ENCODE assay signal across 8 cellular contexts in the genomic region with DNA sequence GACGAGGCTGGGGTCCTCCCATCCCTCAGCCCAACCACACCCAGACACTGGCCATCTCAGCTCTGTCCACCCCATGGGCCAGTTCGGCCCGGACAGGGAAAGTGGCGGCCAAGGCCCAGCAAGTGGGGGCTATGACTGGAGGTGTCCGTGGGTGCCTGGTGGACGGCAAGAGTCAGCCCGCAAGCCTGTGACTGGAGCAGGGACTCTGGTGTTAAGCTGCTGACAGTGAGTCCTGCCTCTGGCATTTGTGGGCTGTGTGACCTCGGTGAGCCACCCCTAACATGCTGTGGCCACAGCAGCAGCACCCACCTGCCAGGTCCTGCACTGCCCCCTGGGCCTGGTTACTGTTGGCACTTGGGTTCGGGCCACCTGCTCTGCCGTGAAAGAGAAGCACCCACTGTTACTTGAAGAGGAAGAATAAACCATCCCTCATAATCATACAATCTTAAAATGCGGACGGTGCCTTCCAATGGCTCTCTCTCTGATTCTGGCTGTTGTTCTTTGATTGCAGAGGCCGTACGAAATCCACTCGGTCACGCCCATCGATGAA.
"Had no signal": no experiment of that assay in that cellular context is flagged by ENCODE, and none has a peak within 500 bp of the region (broad histone marks: within the 10 kb centered on the region; RNA-seq: fewer than 3 reads in every experiment).

No MANE protein-coding gene starts in this region.

- H3K4me3 Mint-ChIP-seq: GM23338, H9, IgD-negative memory B cell had no signal

- H3K4me2 ChIP-seq: GM23338 had no signal

- H3K27ac Mint-ChIP-seq: GM23338, H9, IgD-negative memory B cell had no signal

- H3K27me3 Mint-ChIP-seq: IgD-negative memory B cell had no signal

- FAIRE-seq: H1, H54, HepG2 had no signal

- H2AFZ ChIP-seq: GM23338 had no signal

- H3K27ac ChIP-seq: HL-60 had no signal

- H3K4me1 Mint-ChIP-seq: IgD-negative memory B cell had no signal

- DNase-seq: H9, HCEC 1CT had no signal

- H3K36me3 Mint-ChIP-seq: IgD-negative memory B cell had no signal

- H3K4me3 ChIP-seq: GM23338 had no signal

- ATAC-seq: GM23338, HepG2 had no signal

- H3K9me3 Mint-ChIP-seq: GM23338, H9 had no signal
